ENCODE assay signal across 9 cellular contexts in genomic region chr11:6617315-6617781, GRCh38. TPM values are rescaled to one million over a fixed set of nuclear protein-coding genes. Genes with fewer than 3 reads are reported as not detected.
A peak's percentile ranks its signal among the peaks of the same experiment; 100 is the strongest.
DNase-seq lines count a peak whose midpoint lies in the region; ATAC-seq and TF ChIP-seq lines count a peak whose summit lies in the region.
"Had no signal": no experiment of that assay in that cellular context is flagged by ENCODE, and none has a peak within 500 bp of the region (broad histone marks: within the 10 kb centered on the region; RNA-seq: fewer than 3 reads in every experiment).

No MANE protein-coding gene starts in this region.

- TF ChIP-seq CTCF in PC-3 (conservative IDR thresholded peaks at IDR 0.05; ENCODE audit: low read depth, low read length) = no peak
- TF ChIP-seq CTCF in epithelial cell of proximal tubule (conservative IDR thresholded peaks at IDR 0.05; ENCODE audit: low read depth, low read length) = no peak

- peak overlapping the region; percentile 98 for H3K4me2 ChIP-seq in PC-3 (ENCODE audit: low read length)
- H3K4me2 ChIP-seq in skeletal muscle satellite cell (ENCODE audit: low read length) = peak overlapping the region; percentile 95

- H3K9ac ChIP-seq in PC-3 (ENCODE audit: low read length) (no peak overlapping the region), skeletal muscle satellite cell (ENCODE audit: low read depth, low read length) (peak overlapping the region; percentile 88)

- H3K36me3 ChIP-seq in PC-3 (ENCODE audit: low read depth, low read length) = no peaks in the 10 kb centered on the region
- H3K36me3 ChIP-seq in skeletal muscle satellite cell (ENCODE audit: insufficient read depth, low read length) = peaks cover 22% of the 10 kb centered on the region

- no peak overlapping the region for H3K27ac ChIP-seq in PC-3 (ENCODE audit: low read length)
- H3K27ac ChIP-seq: VCaP had no signal

- intact Hi-C loops in PC-3 (cut with micrococcal nuclease) = no loop called here

- H4K20me1 ChIP-seq in PC-3 (ENCODE audit: low read length) = no peaks in the 10 kb centered on the region

- no peak for ATAC-seq in PC-3
- no peak for ATAC-seq in GM18498 (IDR thresholded peaks at IDR 0.05; ENCODE audit: unreplicated experiment)

- DNase-seq in EL = peak; percentile 40
- DNase-seq in PC-3 = no peak
- DNase-seq in epithelial cell of proximal tubule (ENCODE audit: low read depth) = no peak
- no peak for DNase-seq in NCI-H82 treated with DMSO at 0.1 percent for 48 hours (lab: John Stamatoyannopoulos, UW; ENCODE audit: unreplicated experiment)
- DNase-seq in LoVo (ENCODE audit: low spot score) = no peak
- DNase-seq in GM19240 (ENCODE audit: insufficient read length, low spot score) = no peak

- no peaks in the 10 kb centered on the region for H3F3A ChIP-seq in PC-3 (ENCODE audit: low read length, unreplicated experiment)

- H3K9me3 ChIP-seq in PC-3 (ENCODE audit: low read length) (no peaks in the 10 kb centered on the region), skeletal muscle satellite cell (replicated peaks; ENCODE audit: low read length) (no peaks in the 10 kb centered on the region)

- H3K79me2 ChIP-seq in PC-3 (ENCODE audit: low read length) = peaks cover 3% of the 10 kb centered on the region; the same call in 1 of the 2 replicates

- H3K4me1 ChIP-seq in PC-3 (ENCODE audit: insufficient read depth, low read length) (peaks cover 22% of the 10 kb centered on the region), skeletal muscle satellite cell (ENCODE audit: control insufficient read depth, insufficient read depth, low read length) (peaks cover 26% of the 10 kb centered on the region)

- no TSS peak for BruUV-seq in PC-3 (replicated peaks; lab: Mats Ljungman, UMichigan)

- H3K27me3 ChIP-seq in PC-3 (ENCODE audit: low read length) (no peaks in the 10 kb centered on the region), skeletal muscle satellite cell (ENCODE audit: control insufficient read depth, insufficient read depth, low read length) (no peaks in the 10 kb centered on the region)

- H2AFZ ChIP-seq in PC-3 (ENCODE audit: low read length) = no peak overlapping the region

- H3K9me2 ChIP-seq in PC-3 (replicated peaks; ENCODE audit: low read length) = no peaks in the 10 kb centered on the region

- POLR2A ChIA-PET in PC-3 (lab: Charles Lee; ENCODE audit: unreplicated experiment) = interaction anchor here (0.6 kb wide), 1 partner anchor 66 kb away, joined by 4 read pairs; the partner anchor contains the start of gene MRPL17

- H3K4me3 ChIP-seq in PC-3 (ENCODE audit: low read length) (0 out of 2 replicates have a peak overlapping the region, but pooled peaks have one; percentile 79), epithelial cell of proximal tubule (ENCODE audit: low read depth, low read length) (peak overlapping the region; percentile 91), skeletal muscle satellite cell (ENCODE audit: low read length) (peak overlapping the region; percentile 92)

- CTCF ChIA-PET in PC-3 (lab: Charles Lee) = interaction anchor here (0.5 to 0.7 kb wide), 3 partner anchors 14 to 86 kb away, joined by 3 to 10 read pairs (median 4); partner anchors contain the start of gene MRPL17

RNA-seq across cellular contexts. Expression of gene TPP1, which starts 1.9 kb away (rescaled TPM):
- total RNA-seq in PC-3 (2014; rRNA removed) = 21.6 and 48.3 TPM in 2 replicates
- total RNA-seq in epithelial cell of proximal tubule = 7.4 and 15.4 TPM in 2 replicates
- total RNA-seq in skeletal muscle satellite cell (2012; rRNA removed) = 60.9 and 62.9 TPM in 2 replicates

RNA-seq across cellular contexts. Expression of gene TAF10, which starts 5.3 kb away (rescaled TPM):
- total RNA-seq in PC-3 (2014; rRNA removed) = 102 and 128 TPM in 2 replicates
- total RNA-seq in epithelial cell of proximal tubule = 108 and 205 TPM in 2 replicates
- 26.4 and 48.3 TPM in 2 replicates for total RNA-seq in skeletal muscle satellite cell (2012; rRNA removed)

RNA-seq across cellular contexts. Expression of gene ILK, which starts 13.8 kb away (rescaled TPM):
- total RNA-seq in PC-3 (2014; rRNA removed) (73.0 and 73.9 TPM in 2 replicates), epithelial cell of proximal tubule (118 and 184 TPM in 2 replicates)
- total RNA-seq in skeletal muscle satellite cell (2012; rRNA removed) = 125 and 152 TPM in 2 replicates

RNA-seq across cellular contexts. Expression of gene RRP8, which starts 13.9 kb away (rescaled TPM):
- 15.1 and 16.9 TPM in 2 replicates for total RNA-seq in PC-3 (2014; rRNA removed)
- 6.7 and 20.5 TPM in 2 replicates for total RNA-seq in epithelial cell of proximal tubule
- 10.4 and 13.5 TPM in 2 replicates for total RNA-seq in skeletal muscle satellite cell (2012; rRNA removed)

RNA-seq across cellular contexts. Expression of gene DCHS1, which starts 38.3 kb away (rescaled TPM):
- under 0.01 TPM in 1 of 2 replicates, not detected in the other for total RNA-seq in PC-3 (2014; rRNA removed)
- 1.2 and 1.8 TPM in 2 replicates for total RNA-seq in epithelial cell of proximal tubule
- total RNA-seq in skeletal muscle satellite cell (2012; rRNA removed) = 0.25 and 0.66 TPM in 2 replicates
